Comparison of ENCODE assay signal across 7 cellular contexts in the genomic region with DNA sequence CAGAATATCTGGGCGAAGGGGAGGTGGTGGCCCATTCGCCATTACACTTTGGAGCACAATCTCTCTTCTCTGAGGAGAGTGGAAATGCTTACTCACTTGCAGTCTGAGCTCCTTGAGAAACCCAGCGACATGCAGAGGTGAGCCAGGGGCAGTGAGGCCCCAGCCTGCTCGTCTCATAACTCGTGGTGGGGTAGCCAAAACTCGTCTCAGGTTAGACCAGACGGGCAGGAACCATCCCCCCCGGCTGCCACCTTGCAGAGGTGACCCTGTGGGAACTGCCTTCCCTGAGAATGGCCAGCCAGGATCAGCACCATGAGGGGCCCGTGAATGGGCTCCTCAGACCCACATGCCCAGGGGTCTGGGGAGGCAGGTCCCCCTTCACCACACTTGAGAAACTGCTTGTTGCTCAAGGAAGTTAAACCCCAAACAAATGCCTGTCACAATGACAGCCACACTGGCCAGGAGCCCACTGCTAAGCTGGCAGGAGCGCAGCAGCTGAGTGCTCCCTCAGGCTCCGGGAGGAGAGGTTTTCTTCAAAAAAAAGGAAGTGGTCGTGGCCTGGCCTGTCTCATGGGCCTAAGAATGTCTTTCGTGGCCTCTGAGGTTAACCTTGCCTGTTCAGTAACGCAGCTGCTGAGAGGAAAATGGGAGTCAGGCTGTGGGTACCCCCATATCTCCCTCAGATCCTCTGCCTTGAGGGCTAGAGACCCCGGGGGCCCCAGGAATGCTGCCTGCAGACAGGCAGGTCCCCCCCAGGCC. TPM values are rescaled to one million over a fixed set of nuclear protein-coding genes. Genes with fewer than 3 reads are reported as not detected.
DNase-seq lines count a peak whose midpoint lies in the region; ATAC-seq and TF ChIP-seq lines count a peak whose summit lies in the region.

No MANE protein-coding gene starts in this region.

- H3K36me3 ChIP-seq in esophagus muscularis mucosa, result peaks cover 0 to 43% (median 23%) of the 10 kb centered on the region in 4 donors
- peaks cover 9 to 15% of the 10 kb centered on the region in 2 experiments for H3K36me3 ChIP-seq in trophoblast cell (ENCODE audit: control insufficient read depth in 1 of 2, insufficient read depth in 2 of 2, low read length in 2 of 2)

- peak overlapping the region; percentile 82 for H4K91ac ChIP-seq in trophoblast cell (ENCODE audit: low read depth, low read length)

- no peak for TF ChIP-seq POLR2A in esophagus muscularis mucosa (IDR thresholded peaks at IDR 0.05; ENCODE audit: low read depth)

- ATAC-seq in GM21447 (IDR thresholded peaks at IDR 0.05; ENCODE audit: unreplicated experiment), result peak; percentile 50

- H3K9ac ChIP-seq in trophoblast cell (ENCODE audit: low read length), result no peak overlapping the region

- H3K79me2 ChIP-seq in trophoblast cell (ENCODE audit: control insufficient read depth, insufficient read depth, low read length, poor library complexity), result no peaks in the 10 kb centered on the region

- intact Hi-C loops in esophagus muscularis mucosa (cut with DNase I), result no loop called here

- no peak overlapping the region for H3K4me2 ChIP-seq in trophoblast cell (ENCODE audit: low read length)

- no peak for TF ChIP-seq EP300 in esophagus muscularis mucosa (IDR thresholded peaks at IDR 0.05)

- H3K27ac ChIP-seq in esophagus muscularis mucosa (replicated peaks in 1 of 4) (peak overlapping the region; percentile 17 to 32 (median 23)), trophoblast cell (ENCODE audit: low read depth, low read length) (peak overlapping the region; percentile 87)

- WGBS in esophagus muscularis mucosa, result 51% methylated on average over 12 of the region's 15 CpGs
- no CpG with 5 or more reads among the region's 15 CpGs for WGBS in trophoblast cell (ENCODE audit: extremely low coverage, insufficient coverage, insufficient read length)

- H3K27me3 ChIP-seq in esophagus muscularis mucosa (no peaks in the 10 kb centered on the region), trophoblast cell (ENCODE audit: insufficient read depth, low read length) (no peaks in the 10 kb centered on the region)

- H3K4me3 ChIP-seq in esophagus muscularis mucosa (no peak overlapping the region), trophoblast cell (ENCODE audit: low read depth, low read length) (no peak overlapping the region)

- peak overlapping the region; percentile 72 for H2BK120ac ChIP-seq in trophoblast cell (ENCODE audit: insufficient read depth, low read length, poor library complexity)

- H2AK5ac ChIP-seq in trophoblast cell (ENCODE audit: low read length), result peak overlapping the region; percentile 80

- H3K18ac ChIP-seq in trophoblast cell (ENCODE audit: low read length), result peak overlapping the region; percentile 57

- H3K79me1 ChIP-seq in trophoblast cell (ENCODE audit: low read length), result peaks cover 24% of the 10 kb centered on the region

- H3K4ac ChIP-seq in trophoblast cell (ENCODE audit: low read depth, low read length), result peak overlapping the region; percentile 31

- H4K8ac ChIP-seq in trophoblast cell (ENCODE audit: low read depth, low read length), result peak overlapping the region; percentile 66

- no peak overlapping the region for H3K23ac ChIP-seq in trophoblast cell (ENCODE audit: low read length)

- peak overlapping the region; percentile 54 for H2AFZ ChIP-seq in trophoblast cell (ENCODE audit: insufficient read depth, low read length, poor library complexity)

- H3K4me1 ChIP-seq in esophagus muscularis mucosa (peaks cover 16 to 27% (median 24%) of the 10 kb centered on the region in 4 donors), trophoblast cell (ENCODE audit: control insufficient read depth in 1 of 2, insufficient read depth in 2 of 2, low read length in 2 of 2) (peaks cover 22 to 28% of the 10 kb centered on the region in 2 experiments)

- no peak for TF ChIP-seq CTCF in esophagus muscularis mucosa (IDR thresholded peaks at IDR 0.05)

- H2BK12ac ChIP-seq in trophoblast cell (ENCODE audit: low read length), result peak overlapping the region; percentile 72

- H2BK5ac ChIP-seq in trophoblast cell (ENCODE audit: low read depth, low read length, poor library complexity), result peak overlapping the region; percentile 74

- DNase-seq in NOMO-1 (lab: John Stamatoyannopoulos, UW; ENCODE audit: unreplicated experiment in 2 of 2) (peak; percentile 87 to 88), esophagus muscularis mucosa (ENCODE audit: extremely low spot score) (no peak), trophoblast cell (no peak), NCI-H1930 (lab: John Stamatoyannopoulos, UW) (no peak), NCI-H1048 (lab: John Stamatoyannopoulos, UW) (no peak), COLO829 (ENCODE audit: low spot score) (no peak)

- H4K12ac ChIP-seq in trophoblast cell (ENCODE audit: low read depth, low read length), result peak overlapping the region; percentile 23

- H3K9me3 ChIP-seq in esophagus muscularis mucosa, result no peaks in the 10 kb centered on the region
- peaks cover 4% of the 10 kb centered on the region for H3K9me3 ChIP-seq in trophoblast cell (ENCODE audit: insufficient read depth, low read depth, low read length)

- H3K14ac ChIP-seq in trophoblast cell (ENCODE audit: low read length), result peak overlapping the region; percentile 63

RNA-seq across cellular contexts. Expression of gene ALDH2, which starts 9.2 kb away (rescaled TPM):
- total RNA-seq in esophagus muscularis mucosa, result 100 to 1,000 TPM; 148 to 278 (median 209) TPM
- polyA plus RNA-seq in trophoblast cell (2013), result 31.9 and 35.0 TPM in 2 replicates

Comparison
In these comparisons a context has a peak if more than half of its experiments do, and no peak if none do; other contexts are left out.
1. DNase-seq: peak in NOMO-1 (2 of 2); none in esophagus muscularis mucosa (single experiment), trophoblast cell (0 of 2), NCI-H1930 (0 of 2), NCI-H1048 (single experiment) and COLO829 (single experiment).